Comparison of ENCODE assay signal across 8 cellular contexts in genomic region chr10:125048101-125048864, GRCh38.
DNase-seq lines count a peak whose midpoint lies in the region; ATAC-seq and TF ChIP-seq lines count a peak whose summit lies in the region.

No MANE protein-coding gene starts in this region.

- TF ChIP-seq CTCF in osteocyte (IDR thresholded peaks at IDR 0.05) (peak; percentile 98), upper lobe of left lung (IDR thresholded peaks at IDR 0.05) (peak; percentile 88 to 96 (median 94))

- no peaks in the 10 kb centered on the region for H3K4me1 Mint-ChIP-seq in activated T-helper 17 cell treated with anti-CD3 and anti-CD28 coated beads, Interleukin-2, amount 50 U/mL, for 72 hours
- peaks cover 52% of the 10 kb centered on the region for H3K4me1 Mint-ChIP-seq in osteocyte (ENCODE audit: unreplicated experiment)

- no peaks in the 10 kb centered on the region for H3K9me3 Mint-ChIP-seq in activated T-helper 17 cell treated with anti-CD3 and anti-CD28 coated beads, Interleukin-2, amount 50 U/mL, for 72 hours
- no peaks in the 10 kb centered on the region for H3K9me3 Mint-ChIP-seq in osteocyte (ENCODE audit: unreplicated experiment)

- no peaks in the 10 kb centered on the region for H3K36me3 Mint-ChIP-seq in activated T-helper 17 cell treated with anti-CD3 and anti-CD28 coated beads, Interleukin-2, amount 50 U/mL, for 72 hours (ENCODE audit: low read depth)
- H3K36me3 Mint-ChIP-seq in osteocyte (ENCODE audit: unreplicated experiment) = peaks cover 3% of the 10 kb centered on the region

- peaks cover 17% of the 10 kb centered on the region for H3K27me3 Mint-ChIP-seq in activated T-helper 17 cell treated with anti-CD3 and anti-CD28 coated beads, Interleukin-2, amount 50 U/mL, for 72 hours
- H3K27me3 Mint-ChIP-seq in osteocyte (ENCODE audit: unreplicated experiment) = no peaks in the 10 kb centered on the region

- peak; percentile 98 for ATAC-seq in GM21360 (IDR thresholded peaks at IDR 0.05; ENCODE audit: unreplicated experiment)
- peak; percentile 78 for ATAC-seq in activated T-helper 17 cell treated with anti-CD3 and anti-CD28 coated beads, Interleukin-2, amount 50 U/mL, for 72 hours (replicated peaks)
- peak; percentile 93 to 94 for ATAC-seq in upper lobe of left lung (ENCODE audit: low FRiP score in 2 of 2)

- DNase-seq in DMS 273 (lab: John Stamatoyannopoulos, UW; ENCODE audit: unreplicated experiment) (peak; percentile 78), HT-29 (ENCODE audit: low spot score) (peak; percentile 90), RKO (ENCODE audit: low spot score) (peak; percentile 89), foreskin melanocyte (peak; percentile 76), osteocyte (ENCODE audit: extremely low spot score, unreplicated experiment) (peak; percentile 94), upper lobe of left lung (peak; percentile 89 to 90)

- no peaks in the 10 kb centered on the region for H3K9me3 ChIP-seq in upper lobe of left lung

- TF ChIP-seq POLR2A in upper lobe of left lung (IDR thresholded peaks at IDR 0.05) = no peak

- TF ChIP-seq EP300 in upper lobe of left lung (IDR thresholded peaks at IDR 0.05) = no peak

- H3K4me3 ChIP-seq in upper lobe of left lung = no peak overlapping the region

- no peaks in the 10 kb centered on the region for H3K27me3 ChIP-seq in upper lobe of left lung

- 48 to 56% methylated on average over 15 to 16 of the region's 16 CpGs for WGBS in upper lobe of left lung, 2 donors

- H3K36me3 ChIP-seq in upper lobe of left lung = peaks cover 0 to 6% (median 0%) of the 10 kb centered on the region in 4 donors

- peak overlapping the region in 3 of 4 donors; percentile 24 to 64 (median 48) for H3K27ac ChIP-seq in upper lobe of left lung

- H3K4me1 ChIP-seq in upper lobe of left lung = peaks cover 50 to 61% (median 53%) of the 10 kb centered on the region in 4 donors

- no peak overlapping the region for H3K4me3 Mint-ChIP-seq in activated T-helper 17 cell treated with anti-CD3 and anti-CD28 coated beads, Interleukin-2, amount 50 U/mL, for 72 hours
- no peak overlapping the region for H3K4me3 Mint-ChIP-seq in osteocyte (ENCODE audit: unreplicated experiment)

- no peak overlapping the region for H3K27ac Mint-ChIP-seq in activated T-helper 17 cell treated with anti-CD3 and anti-CD28 coated beads, Interleukin-2, amount 50 U/mL, for 72 hours
- H3K27ac Mint-ChIP-seq in osteocyte (ENCODE audit: unreplicated experiment) = peak overlapping the region; percentile 64
